Comparison of ENCODE assay signal across 8 cellular contexts in genomic region chr9:7234144-7234543, GRCh38.
DNase-seq lines count a peak whose midpoint lies in the region; ATAC-seq and TF ChIP-seq lines count a peak whose summit lies in the region.

No MANE protein-coding gene starts in this region.

- intact Hi-C loops in prostate gland (cut with DNase I), result no loop called here

- TF ChIP-seq POLR2A in upper lobe of left lung (IDR thresholded peaks at IDR 0.05), result no peak
- TF ChIP-seq POLR2A in prostate gland (IDR thresholded peaks at IDR 0.05), result no peak

- peak; percentile 4 for DNase-seq in GF-D8 (lab: John Stamatoyannopoulos, UW)
- peak; percentile 30 for DNase-seq in NCI-H460 (ENCODE audit: extremely low read depth, low read depth)
- peak; percentile 62 for DNase-seq in choroid plexus epithelial cell (ENCODE audit: low read depth)
- peak; percentile 47 to 50 for DNase-seq in stimulated activated CD4-positive, alpha-beta T cell treated with anti-CD3 and anti-CD28 coated beads, Interleukin-2, amount 100 ng/mL, for 48 hours
- no peak for DNase-seq in upper lobe of left lung
- no peak for DNase-seq in prostate gland (ENCODE audit: low spot score)
- DNase-seq in NCI-H187 (lab: John Stamatoyannopoulos, UW), result no peak

- no peak overlapping the region for H3K27ac ChIP-seq in upper lobe of left lung
- H3K27ac ChIP-seq in prostate gland, result no peak overlapping the region

- peaks cover 0 to 4% (median 0%) of the 10 kb centered on the region in 4 donors for H3K27me3 ChIP-seq in upper lobe of left lung
- no peaks in the 10 kb centered on the region for H3K27me3 ChIP-seq in prostate gland (replicated peaks; ENCODE audit: insufficient read depth)

- H3K4me3 ChIP-seq in choroid plexus epithelial cell (ENCODE audit: low read depth, low read length) (no peak overlapping the region), upper lobe of left lung (no peak overlapping the region), prostate gland (no peak overlapping the region)

- no peaks in the 10 kb centered on the region for H3K4me1 ChIP-seq in upper lobe of left lung
- H3K4me1 ChIP-seq in prostate gland (replicated peaks), result no peaks in the 10 kb centered on the region

- TF ChIP-seq EP300 in upper lobe of left lung (IDR thresholded peaks at IDR 0.05), result no peak

- TF ChIP-seq CTCF in choroid plexus epithelial cell (conservative IDR thresholded peaks at IDR 0.05; ENCODE audit: low read depth, low read length) (peak; percentile 81), upper lobe of left lung (IDR thresholded peaks at IDR 0.05) (peak in 2 of 6 experiments; percentile 15 to 16), prostate gland (IDR thresholded peaks at IDR 0.05) (no peak)

- ATAC-seq in GM21576 (IDR thresholded peaks at IDR 0.05; ENCODE audit: unreplicated experiment), result peak; percentile 77
- no peak for ATAC-seq in upper lobe of left lung (ENCODE audit: low FRiP score in 2 of 2)

- no peaks in the 10 kb centered on the region for H3K9me3 ChIP-seq in upper lobe of left lung
- no peaks in the 10 kb centered on the region for H3K9me3 ChIP-seq in prostate gland

- WGBS in upper lobe of left lung, 2 donors, result 57 to 65% methylated on average over 5 of the region's 5 CpGs
- WGBS in prostate gland, result 64% methylated on average over 5 of the region's 5 CpGs

- H3K36me3 ChIP-seq in upper lobe of left lung (no peaks in the 10 kb centered on the region), prostate gland (no peaks in the 10 kb centered on the region)

Comparison
In these comparisons a context has a peak if more than half of its experiments do, and no peak if none do; other contexts are left out.
1. DNase-seq: peak in GF-D8 (single experiment), NCI-H460 (single experiment), choroid plexus epithelial cell (single experiment) and stimulated activated CD4-positive, alpha-beta T cell treated with anti-CD3 and anti-CD28 coated beads, Interleukin-2, amount 100 ng/mL, for 48 hours (2 of 2); none in upper lobe of left lung (0 of 2), prostate gland (single experiment) and NCI-H187 (0 of 2).